ENCODE assay signal across 10 cellular contexts in the genomic region with DNA sequence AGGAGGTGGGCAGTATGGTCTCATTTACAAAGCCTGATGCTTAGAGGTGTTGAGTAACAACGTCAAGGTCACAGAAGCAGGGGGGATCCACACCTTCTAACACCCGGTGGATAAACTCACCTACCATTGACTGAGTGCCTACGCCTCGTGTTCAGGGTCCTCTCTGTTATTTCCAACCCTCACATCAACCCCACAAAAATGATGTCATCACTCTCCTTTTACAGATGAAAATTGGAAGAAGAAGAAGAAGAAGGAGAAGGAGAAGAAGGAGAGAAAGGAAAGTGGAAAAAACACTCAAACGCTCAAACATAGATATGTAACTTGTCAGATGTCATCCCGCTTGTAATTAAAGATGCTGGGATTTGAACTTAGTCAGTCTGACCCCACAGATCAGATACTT. TPM values are rescaled to one million over a fixed set of nuclear protein-coding genes. Genes with fewer than 3 reads are reported as not detected.
DNase-seq lines count a peak whose midpoint lies in the region; ATAC-seq and TF ChIP-seq lines count a peak whose summit lies in the region.
"Had no signal": no experiment of that assay in that cellular context is flagged by ENCODE, and none has a peak within 500 bp of the region (broad histone marks: within the 10 kb centered on the region; RNA-seq: fewer than 3 reads in every experiment).

No MANE protein-coding gene starts in this region.

- H3K27me3 ChIP-seq in HCT116 (ENCODE audit: insufficient read depth, low read length) = peaks cover 4% of the 10 kb centered on the region; the same call in 1 of the 2 replicates
- no peaks in the 10 kb centered on the region for H3K27me3 ChIP-seq in SU-DHL-6 (ENCODE audit: low read length)
- H3K27me3 ChIP-seq in hepatocyte = peaks cover 19% of the 10 kb centered on the region
- no peaks in the 10 kb centered on the region for H3K27me3 ChIP-seq in skeletal muscle tissue (ENCODE audit: control insufficient read depth in 3 of 3, insufficient read depth in 3 of 3, low read length in 3 of 3)
- H3K27me3 ChIP-seq: right atrium auricular region had no signal

- no peaks in the 10 kb centered on the region for H3K79me2 ChIP-seq in HCT116 (ENCODE audit: insufficient read depth, low read length)
- no peaks in the 10 kb centered on the region for H3K79me2 ChIP-seq in SU-DHL-6 (ENCODE audit: insufficient read depth, low read length)
- no peaks in the 10 kb centered on the region for H3K79me2 ChIP-seq in hepatocyte

- intact Hi-C loops in HCT116 (cut with micrococcal nuclease) = no loop called here

- TF ChIP-seq CTCF in HCT116 (IDR thresholded peaks at IDR 0.05 in 2 of 3, conservative IDR thresholded peaks at IDR 0.05 in 1 of 3; ENCODE audit: borderline replicate concordance in 1 of 3, insufficient read depth in 1 of 3, low read depth in 2 of 3, low read length in 2 of 3) (no peak), SU-DHL-6 (IDR thresholded peaks at IDR 0.05; ENCODE audit: insufficient read depth, low read length, poor library complexity, severe bottlenecking) (no peak), hepatocyte (IDR thresholded peaks at IDR 0.05; ENCODE audit: poor library complexity) (no peak)

- RAD21 ChIA-PET in HCT116 (lab: Charles Lee; ENCODE audit: low non-redundant PET in 1 of 2, low total read pairs in 2 of 2, uncharacterized antibody in 2 of 2, unreplicated experiment in 2 of 2) = interaction anchor here in 1 of 2 experiments (0.8 kb wide), 1 partner anchor 201 kb away, joined by 3 read pairs; no protein-coding TSS in a partner anchor

- ATAC-seq in HCT116 (no peak), GM18873 (IDR thresholded peaks at IDR 0.05; ENCODE audit: low FRiP score, unreplicated experiment) (no peak), GM21381 (IDR thresholded peaks at IDR 0.05; ENCODE audit: unreplicated experiment) (no peak)

- no peak for DNase-seq in HCT116 (ENCODE audit: low read depth, low spot score)
- no peak for DNase-seq in hepatocyte (ENCODE audit: low spot score)
- DNase-seq in NCI-H524 (lab: John Stamatoyannopoulos, UW) = no peak

- 0 out of 2 replicates have a peak, but pooled peaks cover 1% of the 10 kb centered on the region for H3F3A ChIP-seq in SU-DHL-6 (ENCODE audit: insufficient read depth)

- H3K36me3 ChIP-seq in HCT116 (ENCODE audit: control insufficient read depth in 1 of 2, insufficient read depth in 2 of 2, low read length in 2 of 2) (no peaks in the 10 kb centered on the region), SU-DHL-6 (ENCODE audit: low read length) (no peaks in the 10 kb centered on the region), hepatocyte (replicated peaks; ENCODE audit: insufficient read depth, low read depth) (no peaks in the 10 kb centered on the region), skeletal muscle tissue (ENCODE audit: control insufficient read depth in 3 of 3, insufficient read depth in 3 of 3, low read length in 3 of 3) (no peaks in the 10 kb centered on the region)
- H3K36me3 ChIP-seq: right atrium auricular region had no signal

- no TSS peak for BruUV-seq in HCT116 (replicated peaks; lab: Mats Ljungman, UMichigan)

- CTCF ChIA-PET in HCT116 (lab: Charles Lee) = interaction anchor here (0.8 to 1.9 kb wide), 6 partner anchors 8 to 391 kb away, joined by 3 to 14 read pairs (median 5); no protein-coding TSS in a partner anchor

- no peak overlapping the region for H3K27ac ChIP-seq in HCT116 (ENCODE audit: low read depth, low read length)
- no peak overlapping the region for H3K27ac ChIP-seq in SU-DHL-6 (ENCODE audit: low read depth, low read length)
- H3K27ac ChIP-seq in hepatocyte = no peak overlapping the region
- H3K27ac ChIP-seq in skeletal muscle tissue (ENCODE audit: low read depth, low read length) = no peak overlapping the region

- H3K4me2 ChIP-seq in HCT116 (ENCODE audit: low read length) (peak overlapping the region; percentile 96), SU-DHL-6 (ENCODE audit: low read depth, low read length, poor library complexity, severe bottlenecking) (peak overlapping the region; percentile 70), hepatocyte (peak overlapping the region; percentile 64)

- peak overlapping the region; percentile 97 for H2AFZ ChIP-seq in HCT116 (ENCODE audit: low read depth, low read length, poor library complexity, severe bottlenecking)
- H2AFZ ChIP-seq in SU-DHL-6 (ENCODE audit: low read depth, low read length, severe bottlenecking) = peak overlapping the region; percentile 70
- no peak overlapping the region for H2AFZ ChIP-seq in hepatocyte

- peak overlapping the region; percentile 36 to 58 for H3K4me3 ChIP-seq in HCT116 (replicated peaks in 1 of 2; ENCODE audit: low read depth in 1 of 2, low read length in 2 of 2)
- H3K4me3 ChIP-seq in SU-DHL-6 (ENCODE audit: insufficient read depth, low read length, poor library complexity, severe bottlenecking) = peak overlapping the region; percentile 25
- H3K4me3 ChIP-seq in hepatocyte = no peak overlapping the region
- H3K4me3 ChIP-seq in skeletal muscle tissue (ENCODE audit: low read length in 3 of 3) = peak overlapping the region; percentile 63 to 80 (median 78)

- no peaks in the 10 kb centered on the region for H3K9me2 ChIP-seq in HCT116 (ENCODE audit: insufficient read depth)
- no peaks in the 10 kb centered on the region for H3K9me2 ChIP-seq in SU-DHL-6 (replicated peaks; ENCODE audit: insufficient read depth, low read length)
- no peaks in the 10 kb centered on the region for H3K9me2 ChIP-seq in hepatocyte (replicated peaks; ENCODE audit: insufficient read depth)

- H3K9ac ChIP-seq in HCT116 (ENCODE audit: low read length) (no peak overlapping the region), SU-DHL-6 (ENCODE audit: low read length) (no peak overlapping the region), skeletal muscle tissue (ENCODE audit: low read depth in 1 of 3, low read length in 3 of 3) (peak overlapping the region in 2 of 3 donors; percentile 66 to 68)

- WGBS in hepatocyte (ENCODE audit: low lambda C conversion rate, missing lambda C conversion rate) = 87% methylated on average over 6 of the region's 6 CpGs

- H4K20me1 ChIP-seq in HCT116 (ENCODE audit: insufficient read depth) (no peaks in the 10 kb centered on the region), SU-DHL-6 (ENCODE audit: low read depth, low read length) (no peaks in the 10 kb centered on the region), hepatocyte (ENCODE audit: insufficient read depth, poor library complexity, severe bottlenecking) (no peaks in the 10 kb centered on the region)

- POLR2A ChIA-PET in HCT116 (lab: Charles Lee) = interaction anchor here (0.7 to 1.5 kb wide), 3 partner anchors 8 to 324 kb away, joined by 3 to 5 read pairs (median 3); no protein-coding TSS in a partner anchor

- TF ChIP-seq RAD21 in HCT116 (IDR thresholded peaks at IDR 0.05; ENCODE audit: low read depth) = no peak

- H3K4me1 ChIP-seq in HCT116 (ENCODE audit: control insufficient read depth in 1 of 2, insufficient read depth in 2 of 2, low read length in 2 of 2) = peaks cover 0 to 11% of the 10 kb centered on the region in 2 experiments; a peak in 3 of 4 replicates
- H3K4me1 ChIP-seq in hepatocyte (ENCODE audit: insufficient read depth) = peaks cover 5% of the 10 kb centered on the region
- peaks cover 40 to 42% (median 40%) of the 10 kb centered on the region in 3 donors for H3K4me1 ChIP-seq in skeletal muscle tissue (ENCODE audit: control insufficient read depth in 3 of 3, insufficient read depth in 3 of 3, low read length in 3 of 3)

- no peak for TF ChIP-seq POLR2A in HCT116 (IDR thresholded peaks at IDR 0.05; ENCODE audit: borderline replicate concordance, extremely low read depth, insufficient read depth, insufficient read length)

- H3K9me3 ChIP-seq in HCT116 (ENCODE audit: control insufficient read depth in 1 of 2, insufficient read depth in 1 of 2, low read depth in 1 of 2, low read length in 2 of 2) = no peaks in the 10 kb centered on the region
- no peaks in the 10 kb centered on the region for H3K9me3 ChIP-seq in SU-DHL-6 (ENCODE audit: insufficient read depth, low read length)
- no peaks in the 10 kb centered on the region for H3K9me3 ChIP-seq in hepatocyte (ENCODE audit: low read depth)
- no peaks in the 10 kb centered on the region for H3K9me3 ChIP-seq in skeletal muscle tissue (ENCODE audit: control insufficient read depth in 3 of 3, low read length in 3 of 3)
- H3K9me3 ChIP-seq: right atrium auricular region had no signal

TF ChIP-seq in HCT116, 20 proteins besides CTCF, POLR2A, EP300 and RAD21 (continues in another document):
- TF ChIP-seq, protein P1, sequence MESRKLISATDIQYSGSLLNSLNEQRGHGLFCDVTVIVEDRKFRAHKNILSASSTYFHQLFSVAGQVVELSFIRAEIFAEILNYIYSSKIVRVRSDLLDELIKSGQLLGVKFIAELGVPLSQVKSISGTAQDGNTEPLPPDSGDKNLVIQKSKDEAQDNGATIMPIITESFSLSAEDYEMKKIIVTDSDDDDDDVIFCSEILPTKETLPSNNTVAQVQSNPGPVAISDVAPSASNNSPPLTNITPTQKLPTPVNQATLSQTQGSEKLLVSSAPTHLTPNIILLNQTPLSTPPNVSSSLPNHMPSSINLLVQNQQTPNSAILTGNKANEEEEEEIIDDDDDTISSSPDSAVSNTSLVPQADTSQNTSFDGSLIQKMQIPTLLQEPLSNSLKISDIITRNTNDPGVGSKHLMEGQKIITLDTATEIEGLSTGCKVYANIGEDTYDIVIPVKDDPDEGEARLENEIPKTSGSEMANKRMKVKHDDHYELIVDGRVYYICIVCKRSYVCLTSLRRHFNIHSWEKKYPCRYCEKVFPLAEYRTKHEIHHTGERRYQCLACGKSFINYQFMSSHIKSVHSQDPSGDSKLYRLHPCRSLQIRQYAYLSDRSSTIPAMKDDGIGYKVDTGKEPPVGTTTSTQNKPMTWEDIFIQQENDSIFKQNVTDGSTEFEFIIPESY (IDR thresholded peaks at IDR 0.05; ENCODE audit: extremely low read depth, insufficient replicate concordance, low read length) = no peak
- TF ChIP-seq, protein P2, sequence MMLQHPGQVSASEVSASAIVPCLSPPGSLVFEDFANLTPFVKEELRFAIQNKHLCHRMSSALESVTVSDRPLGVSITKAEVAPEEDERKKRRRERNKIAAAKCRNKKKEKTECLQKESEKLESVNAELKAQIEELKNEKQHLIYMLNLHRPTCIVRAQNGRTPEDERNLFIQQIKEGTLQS (IDR thresholded peaks at IDR 0.05) = no peak

RNA-seq across cellular contexts. Expression of gene KCNN3, which starts 0.7 kb away (rescaled TPM):
- total RNA-seq in HCT116 (2021; ENCODE audit: unreplicated experiment) = 1.1 TPM
- polyA plus RNA-seq in HCT116 (2012) = 0.17 and 0.56 TPM in 2 replicates
- total RNA-seq in hepatocyte = 0.36 and 0.67 TPM in 2 replicates
- 0.56 and 1.3 TPM in 2 replicates for polyA plus RNA-seq in hepatocyte
- total RNA-seq in skeletal muscle tissue = 3.7 TPM
- total RNA-seq: IMR-90 had no signal
- polyA plus RNA-seq: CD4-positive, CD25-positive, alpha-beta regulatory T cell had no signal

Comparison
In these comparisons a context has a peak if more than half of its experiments do, and no peak if none do; other contexts are left out.
1. H3K9ac ChIP-seq: peak in skeletal muscle tissue (2 of 3); none in HCT116 (single experiment) and SU-DHL-6 (single experiment).
2. Peak in every context shown above with its lines, with median percentiles within 50 percentile points of each other: H3K4me2 ChIP-seq.